ENCODE assay signal across 10 cellular contexts in the genomic region with DNA sequence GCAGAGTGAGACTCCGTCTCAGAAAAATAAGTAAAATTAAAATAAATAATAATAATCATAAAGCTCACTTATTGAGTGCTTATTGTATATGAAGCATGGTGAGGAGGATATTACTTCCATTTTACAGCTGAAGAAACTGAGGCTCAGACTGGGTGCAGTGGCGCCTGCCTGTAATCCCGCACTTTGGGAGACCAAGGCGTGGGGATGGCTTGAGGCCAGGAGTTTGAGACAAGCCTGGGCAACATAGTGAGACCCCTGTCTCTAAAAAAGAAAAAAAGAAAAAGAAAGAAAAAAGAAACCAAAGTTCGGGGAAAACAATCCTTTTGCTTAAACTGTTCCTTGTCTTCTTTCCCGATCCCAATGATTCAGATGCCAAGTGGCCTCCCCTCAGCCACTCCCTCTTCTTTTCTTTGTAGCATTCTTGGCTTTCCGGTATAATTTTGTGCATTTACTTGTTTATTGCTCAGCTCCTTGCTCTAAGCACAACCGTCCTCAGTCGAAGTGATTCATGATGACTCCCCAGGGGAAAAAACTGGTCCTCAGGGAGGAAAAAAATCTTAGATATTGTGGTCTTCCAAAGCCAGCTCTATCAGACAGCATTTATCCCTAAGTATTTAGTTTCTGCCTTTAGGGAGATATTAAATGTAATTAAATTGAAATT. TPM values are rescaled to one million over a fixed set of nuclear protein-coding genes. Genes with fewer than 3 reads are reported as not detected.
DNase-seq lines count a peak whose midpoint lies in the region; ATAC-seq, FAIRE-seq and TF ChIP-seq lines count a peak whose summit lies in the region.
"Had no signal": no experiment of that assay in that cellular context is flagged by ENCODE, and none has a peak within 500 bp of the region (broad histone marks: within the 10 kb centered on the region; RNA-seq: fewer than 3 reads in every experiment).

No MANE protein-coding gene starts in this region.

- peaks cover 20 to 23% of the 10 kb centered on the region in 2 donors for H3K4me1 Mint-ChIP-seq in natural killer cell treated with Interleukin-12 subunit alpha and Interleukin-12 subunit beta and Interleukin-15 and Interleukin-18, amount 100 ng/mL, for 72 hours (ENCODE audit: low read depth in 2 of 2)
- peaks cover 13 to 30% of the 10 kb centered on the region in 2 donors for H3K4me1 Mint-ChIP-seq in natural killer cell

- no peak overlapping the region for H3K4me3 ChIP-seq in K562
- peak overlapping the region in 2 of 3 experiments; percentile 46 to 63 for H3K4me3 ChIP-seq in keratinocyte (ENCODE audit: control insufficient read depth in 2 of 3, extremely low read depth in 1 of 3, insufficient read depth in 2 of 3, low read depth in 1 of 3, low read length in 3 of 3)

- H3K27ac ChIP-seq in K562 (ENCODE audit: extremely low read depth, low read depth, low read length) (no peak overlapping the region), keratinocyte (ENCODE audit: control insufficient read depth, insufficient read depth, low read length) (peak overlapping the region; percentile 78)
- H3K27ac ChIP-seq: HL-60 had no signal

- H3K4me3 Mint-ChIP-seq in natural killer cell treated with Interleukin-12 subunit alpha and Interleukin-12 subunit beta and Interleukin-15 and Interleukin-18, amount 100 ng/mL, for 72 hours = peak overlapping the region; percentile 62
- no peak overlapping the region for H3K4me3 Mint-ChIP-seq in natural killer cell

- dilution Hi-C loops in keratinocyte (cut with MboI; ENCODE audit: extremely low pct_ligation_motif_present, low sequenced_read_pairs) = no loop called here

- H3K27ac Mint-ChIP-seq in natural killer cell treated with Interleukin-12 subunit alpha and Interleukin-12 subunit beta and Interleukin-15 and Interleukin-18, amount 100 ng/mL, for 72 hours = no peak overlapping the region
- no peak overlapping the region for H3K27ac Mint-ChIP-seq in natural killer cell

- H4K20me1 ChIP-seq in K562 (replicated peaks; ENCODE audit: control insufficient read depth, insufficient read depth, low read length) = 0 out of 2 replicates have a peak, but pooled peaks cover 5% of the 10 kb centered on the region
- no peaks in the 10 kb centered on the region for H4K20me1 ChIP-seq in keratinocyte (ENCODE audit: control insufficient read depth, extremely low read depth, insufficient read depth, low read length)

- 69% methylated on average over 9 of the region's 9 CpGs for WGBS in K562 (ENCODE audit: insufficient coverage, low coverage, missing lambda C conversion rate)

- POLR2A ChIA-PET in K562 (lab: Yijun Ruan, JAX) = interaction anchor here (1.9 kb wide), 1 partner anchor 24 kb away, joined by 7 read pairs; no protein-coding TSS in a partner anchor

- FAIRE-seq in K562 (lab: Jason Lieb, UNC) = no peak
- peak; percentile 74 for FAIRE-seq in keratinocyte (lab: Jason Lieb, UNC)

- H3K27me3 ChIP-seq in K562 (ENCODE audit: control insufficient read depth in 2 of 2, insufficient read depth in 2 of 2, low read length in 2 of 2) (no peaks in the 10 kb centered on the region), keratinocyte (ENCODE audit: control insufficient read depth, extremely low read depth, insufficient read depth, low read length) (no peaks in the 10 kb centered on the region)

- peaks cover 6% of the 10 kb centered on the region for H3K36me3 Mint-ChIP-seq in natural killer cell treated with Interleukin-12 subunit alpha and Interleukin-12 subunit beta and Interleukin-15 and Interleukin-18, amount 100 ng/mL, for 72 hours
- H3K36me3 Mint-ChIP-seq in natural killer cell = no peaks in the 10 kb centered on the region

- in situ Hi-C loops in K562 (cut with MboI) = no loop called here

- intact Hi-C loops in natural killer cell (cut with micrococcal nuclease) = no loop called here
- intact Hi-C loops in K562 (cut with micrococcal nuclease) = no loop called here

- no peaks in the 10 kb centered on the region for H3K9me3 Mint-ChIP-seq in natural killer cell treated with Interleukin-12 subunit alpha and Interleukin-12 subunit beta and Interleukin-15 and Interleukin-18, amount 100 ng/mL, for 72 hours
- no peaks in the 10 kb centered on the region for H3K9me3 Mint-ChIP-seq in natural killer cell
- H3K9me3 Mint-ChIP-seq: CD4-positive, alpha-beta memory T cell had no signal

- no TSS peak for BruUV-seq in K562 (replicated peaks; lab: Mats Ljungman, UMichigan)

- H3K4me1 ChIP-seq in K562 (replicated peaks in 1 of 2; ENCODE audit: control insufficient read depth in 2 of 2, insufficient read depth in 2 of 2, low read length in 2 of 2) = peaks cover 3 to 40% of the 10 kb centered on the region in 2 experiments; a peak in 3 of 5 replicates
- H3K4me1 ChIP-seq in keratinocyte (ENCODE audit: control insufficient read depth, extremely low read depth, insufficient read depth, low read length) = peaks cover 16% of the 10 kb centered on the region

- no peak overlapping the region for H2AFZ ChIP-seq in K562 (ENCODE audit: low read depth, low read length)
- peak overlapping the region; percentile 8 for H2AFZ ChIP-seq in keratinocyte (ENCODE audit: control insufficient read depth, low read length)

- H3K9ac ChIP-seq in K562 (ENCODE audit: insufficient read depth in 1 of 2, low read depth in 2 of 2, low read length in 2 of 2) (no peak overlapping the region), keratinocyte (ENCODE audit: control insufficient read depth, extremely low read depth, insufficient read depth, low read length) (peak overlapping the region; percentile 61)

- ATAC-seq in natural killer cell treated with Interleukin-12 subunit alpha and Interleukin-12 subunit beta and Interleukin-15 and Interleukin-18, amount 100 ng/mL, for 72 hours = no peak
- ATAC-seq in natural killer cell (no peak), K562 (no peak)

- H3K79me2 ChIP-seq in K562 (ENCODE audit: control insufficient read depth, insufficient read depth, low read length) (peaks cover 15% of the 10 kb centered on the region), keratinocyte (ENCODE audit: control insufficient read depth, insufficient read depth, low read length) (peaks cover 27% of the 10 kb centered on the region)

- H3K36me3 ChIP-seq in K562 (ENCODE audit: control insufficient read depth, insufficient read depth, low read length) (peaks cover 31% of the 10 kb centered on the region; the same call in 2 of the 3 replicates), keratinocyte (ENCODE audit: control insufficient read depth in 2 of 2, extremely low read depth in 1 of 2, insufficient read depth in 2 of 2, low read length in 2 of 2) (peaks cover 19 to 23% of the 10 kb centered on the region in 2 experiments)

- H3K9me1 ChIP-seq in K562 (ENCODE audit: control insufficient read depth, insufficient read depth, low read length) (no peaks in the 10 kb centered on the region), keratinocyte (ENCODE audit: control insufficient read depth, extremely low read depth, insufficient read depth, low read length) (no peaks in the 10 kb centered on the region)

- no peaks in the 10 kb centered on the region for H3K9me3 ChIP-seq in K562 (replicated peaks; ENCODE audit: control insufficient read depth, insufficient read depth, low read depth, low read length)
- no peaks in the 10 kb centered on the region for H3K9me3 ChIP-seq in keratinocyte (ENCODE audit: control insufficient read depth, low read depth, low read length)

- CTCF ChIA-PET in K562 (lab: Yijun Ruan, JAX; ENCODE audit: low intra/inter-chr PET ratio) = interaction anchor here (0.6 kb wide), 1 partner anchor 297 kb away, joined by 3 read pairs; no protein-coding TSS in a partner anchor

- no peak for TF ChIP-seq POLR2A in K562 (conservative IDR thresholded peaks at IDR 0.05)

- TF ChIP-seq RAD21 in K562 (CRISPR knock-in tag; conservative IDR thresholded peaks at IDR 0.05 in 1 of 2, IDR thresholded peaks at IDR 0.05 in 1 of 2) = no peak

- no peak for TF ChIP-seq EP300 in K562 (IDR thresholded peaks at IDR 0.05; ENCODE audit: low read length)

- TF ChIP-seq CTCF in natural killer cell (IDR thresholded peaks at IDR 0.05) (no peak), K562 (IDR thresholded peaks at IDR 0.05 in 2 of 3, conservative IDR thresholded peaks at IDR 0.05 in 1 of 3; ENCODE audit: insufficient read depth in 2 of 3, low read depth in 1 of 3, low read length in 3 of 3) (no peak), keratinocyte (optimal IDR thresholded peaks at IDR 0.05 in 1 of 3, IDR thresholded peaks at IDR 0.05 in 1 of 3, conservative IDR thresholded peaks at IDR 0.05 in 1 of 3; ENCODE audit: extremely low read depth in 1 of 3, insufficient read depth in 2 of 3, low read length in 3 of 3) (no peak)

- no peak overlapping the region for H3K4me2 ChIP-seq in K562 (ENCODE audit: insufficient read depth, low read length)
- H3K4me2 ChIP-seq in keratinocyte (ENCODE audit: control insufficient read depth, extremely low read depth, insufficient read depth, low read depth, low read length) = peak overlapping the region; percentile 80

- H3K27me3 Mint-ChIP-seq in natural killer cell treated with Interleukin-12 subunit alpha and Interleukin-12 subunit beta and Interleukin-15 and Interleukin-18, amount 100 ng/mL, for 72 hours = no peaks in the 10 kb centered on the region
- H3K27me3 Mint-ChIP-seq in natural killer cell (ENCODE audit: low read depth in 2 of 2) = no peaks in the 10 kb centered on the region
- H3K27me3 Mint-ChIP-seq: CD4-positive, alpha-beta memory T cell had no signal

- no peak for DNase-seq in natural killer cell treated with Interleukin-12 subunit alpha and Interleukin-12 subunit beta and Interleukin-15 and Interleukin-18, amount 100 ng/mL, for 72 hours (ENCODE audit: low spot score)
- DNase-seq in natural killer cell (no peak), K562 (ENCODE audit: extremely low read depth in 1 of 4, low spot score in 3 of 4) (no peak), keratinocyte (ENCODE audit: low read depth, low spot score) (peak; percentile 75), GF-D8 (lab: John Stamatoyannopoulos, UW) (no peak), midbrain (lab: John Stamatoyannopoulos, UW) (no peak), DMS 273 (lab: John Stamatoyannopoulos, UW; ENCODE audit: unreplicated experiment) (no peak)
- DNase-seq in activated T-cell treated with anti-CD3 and anti-CD28 coated beads, Interleukin-2, amount 50 U/mL, for 48 hours = no peak

RNA-seq across cellular contexts. Expression of a gene that starts 1.0 kb away (rescaled TPM):
- 100 to 1,000 TPM; 245 to 329 TPM for total RNA-seq in natural killer cell treated with Interleukin-12 subunit alpha and Interleukin-12 subunit beta and Interleukin-15 and Interleukin-18, amount 100 ng/mL, for 72 hours
- total RNA-seq in natural killer cell (100 to 1,000 TPM; 377 to 471 (median 423) TPM), K562 (2014; rRNA removed) (496 and 567 TPM in 2 replicates), K562 (2014; rRNA removed; fragmentation: Illumina TruSeq; extraction: Trizol) (180 and 183 TPM in 2 replicates), K562 (2015; rRNA removed; fragmentation: Illumina TruSeq; extraction: Trizol) (303 and 312 TPM in 2 replicates), K562 (2021) (388 and 395 TPM in 2 replicates)
- 149 and 492 TPM in 2 replicates for total RNA-seq in K562 (2011; cell fraction: chromatin; rRNA removed; ENCODE audit: low replicate concordance)
- 401 and 445 TPM in 2 replicates for total RNA-seq in K562 (2011; cell fraction: nucleolus; rRNA removed)
- total RNA-seq in K562 (2011; cell fraction: nucleoplasm; rRNA removed) = 251 and 254 TPM in 2 replicates
- polyA plus RNA-seq in K562 (2011; rRNA removed) (119 and 135 TPM in 2 replicates), K562 (2014; fragmentation: Illumina TruSeq; extraction: Trizol) (338 and 435 TPM in 2 replicates), K562 (2014; fragmentation: Nextera tagmentation; extraction: Ambion mirVana) (10 to 100 TPM; 35.3 to 53.8 TPM), K562 (2014; rRNA removed) (299 and 361 TPM in 2 replicates), keratinocyte (106 to 207 TPM (median 124 TPM) in 3 replicates)
- 195 and 287 TPM in 2 replicates for polyA plus RNA-seq in K562 (2011; cell fraction: cytosol; rRNA removed)
- 588 and 868 TPM in 2 replicates for polyA plus RNA-seq in K562 (2011; cell fraction: nucleus; rRNA removed)
- polyA plus RNA-seq in K562 (2012) = 313 and 327 TPM in 2 replicates
- polyA minus RNA-seq in K562 (2011; rRNA and poly(A)+ RNA removed) = 37.8 and 59.9 TPM in 2 replicates
- polyA minus RNA-seq in K562 (2011; cell fraction: cytosol; rRNA and poly(A)+ RNA removed) = 98.8 and 105 TPM in 2 replicates
- 95.6 and 97.2 TPM in 2 replicates for polyA minus RNA-seq in K562 (2011; cell fraction: nucleus; rRNA and poly(A)+ RNA removed)
- polyA plus RNA-seq in keratinocyte (2011; ENCODE audit: low read depth) = 198 TPM
- polyA plus RNA-seq in keratinocyte (2011; cell fraction: cytosol; rRNA removed) = 124 and 200 TPM in 2 replicates
- polyA plus RNA-seq in keratinocyte (2011; cell fraction: nucleus; rRNA removed) = 178 and 186 TPM in 2 replicates
- 141 and 202 TPM in 2 replicates for polyA plus RNA-seq in keratinocyte (2012; ENCODE audit: low replicate concordance)
- polyA minus RNA-seq in keratinocyte = 57.3 to 125 TPM (median 69.0 TPM) in 3 replicates
- polyA minus RNA-seq in keratinocyte (2011; cell fraction: cytosol; rRNA and poly(A)+ RNA removed) = 112 TPM
- 39.7 and 41.9 TPM in 2 replicates for polyA minus RNA-seq in keratinocyte (2011; cell fraction: nucleus; rRNA and poly(A)+ RNA removed)

RNA-seq across cellular contexts. Expression of a gene that starts 9.2 kb away (rescaled TPM):
- total RNA-seq in natural killer cell treated with Interleukin-12 subunit alpha and Interleukin-12 subunit beta and Interleukin-15 and Interleukin-18, amount 100 ng/mL, for 72 hours = 10 to 100 TPM; 35.0 to 35.6 TPM
- total RNA-seq in natural killer cell (10 to 100 TPM; 44.1 to 52.3 (median 51.0) TPM), K562 (2014; rRNA removed) (1.5 and 3.2 TPM in 2 replicates), K562 (2014; rRNA removed; fragmentation: Illumina TruSeq; extraction: Trizol) (1.4 and 1.5 TPM in 2 replicates), K562 (2015; rRNA removed; fragmentation: Illumina TruSeq; extraction: Trizol) (4.6 TPM in 2 replicates), K562 (2021) (10.1 and 10.2 TPM in 2 replicates)
- total RNA-seq in K562 (2011; cell fraction: chromatin; rRNA removed; ENCODE audit: low replicate concordance) = 7.8 and 42.3 TPM in 2 replicates
- total RNA-seq in K562 (2011; cell fraction: nucleolus; rRNA removed) = 18.0 and 23.8 TPM in 2 replicates
- total RNA-seq in K562 (2011; cell fraction: nucleoplasm; rRNA removed) = 12.8 and 19.6 TPM in 2 replicates
- polyA plus RNA-seq in K562 (2011; rRNA removed) (2.4 and 6.5 TPM in 2 replicates), K562 (2014; fragmentation: Illumina TruSeq; extraction: Trizol) (1.5 and 2.1 TPM in 2 replicates), K562 (2014; fragmentation: Nextera tagmentation; extraction: Ambion mirVana) (under 1 TPM; 0.03 to 0.07 TPM), K562 (2014; rRNA removed) (4.5 and 5.9 TPM in 2 replicates), keratinocyte (2.4 to 7.1 TPM (median 3.2 TPM) in 3 replicates)
- 5.8 and 7.6 TPM in 2 replicates for polyA plus RNA-seq in K562 (2011; cell fraction: cytosol; rRNA removed)
- polyA plus RNA-seq in K562 (2011; cell fraction: nucleus; rRNA removed) = 9.8 and 12.6 TPM in 2 replicates
- 6.2 and 11.6 TPM in 2 replicates for polyA plus RNA-seq in K562 (2012)
- 1.5 and 1.9 TPM in 2 replicates for polyA minus RNA-seq in K562 (2011; rRNA and poly(A)+ RNA removed)
- polyA minus RNA-seq in K562 (2011; cell fraction: cytosol; rRNA and poly(A)+ RNA removed) = 2.6 and 7.6 TPM in 2 replicates
- 3.8 and 4.9 TPM in 2 replicates for polyA minus RNA-seq in K562 (2011; cell fraction: nucleus; rRNA and poly(A)+ RNA removed)
- 7.7 TPM for polyA plus RNA-seq in keratinocyte (2011; ENCODE audit: low read depth)
- 1.1 and 2.3 TPM in 2 replicates for polyA plus RNA-seq in keratinocyte (2011; cell fraction: cytosol; rRNA removed)
- 12.3 and 20.1 TPM in 2 replicates for polyA plus RNA-seq in keratinocyte (2011; cell fraction: nucleus; rRNA removed)
- 7.4 and 8.2 TPM in 2 replicates for polyA plus RNA-seq in keratinocyte (2012; ENCODE audit: low replicate concordance)
- 2.5 to 5.4 TPM (median 3.8 TPM) in 3 replicates for polyA minus RNA-seq in keratinocyte
- polyA minus RNA-seq in keratinocyte (2011; cell fraction: cytosol; rRNA and poly(A)+ RNA removed) = 4.4 TPM
- polyA minus RNA-seq in keratinocyte (2011; cell fraction: nucleus; rRNA and poly(A)+ RNA removed) = 5.6 and 7.4 TPM in 2 replicates

RNA-seq across cellular contexts. Expression of a gene that starts 14.5 kb away (rescaled TPM):
- total RNA-seq in natural killer cell treated with Interleukin-12 subunit alpha and Interleukin-12 subunit beta and Interleukin-15 and Interleukin-18, amount 100 ng/mL, for 72 hours = 100 to 1,000 TPM; 114 to 178 TPM
- total RNA-seq in natural killer cell = 10 to 100 TPM; 60.0 to 72.2 (median 69.2) TPM
- 43.7 and 158 TPM in 2 replicates for total RNA-seq in K562 (2011; cell fraction: chromatin; rRNA removed; ENCODE audit: low replicate concordance)
- 136 and 158 TPM in 2 replicates for total RNA-seq in K562 (2011; cell fraction: nucleolus; rRNA removed)
- 72.6 and 76.3 TPM in 2 replicates for total RNA-seq in K562 (2011; cell fraction: nucleoplasm; rRNA removed)
- total RNA-seq in K562 (2014; rRNA removed) = 111 and 141 TPM in 2 replicates
- total RNA-seq in K562 (2014; rRNA removed; fragmentation: Illumina TruSeq; extraction: Trizol) = 21.1 and 29.3 TPM in 2 replicates
- total RNA-seq in K562 (2015; rRNA removed; fragmentation: Illumina TruSeq; extraction: Trizol) = 76.2 and 78.6 TPM in 2 replicates
- 113 and 122 TPM in 2 replicates for total RNA-seq in K562 (2021)
- 43.2 and 54.4 TPM in 2 replicates for polyA plus RNA-seq in K562 (2011; rRNA removed)
- polyA plus RNA-seq in K562 (2011; cell fraction: cytosol; rRNA removed) = 55.0 and 104 TPM in 2 replicates
- 120 and 211 TPM in 2 replicates for polyA plus RNA-seq in K562 (2011; cell fraction: nucleus; rRNA removed)
- 52.6 and 75.7 TPM in 2 replicates for polyA plus RNA-seq in K562 (2012)
- polyA plus RNA-seq in K562 (2014; fragmentation: Illumina TruSeq; extraction: Trizol) = 59.1 and 66.9 TPM in 2 replicates
- polyA plus RNA-seq in K562 (2014; fragmentation: Nextera tagmentation; extraction: Ambion mirVana) = 1 to 10 TPM; 2.2 to 4.9 TPM
- polyA plus RNA-seq in K562 (2014; rRNA removed) = 129 TPM in 2 replicates
- polyA minus RNA-seq in K562 (2011; rRNA and poly(A)+ RNA removed) = 26.1 and 49.0 TPM in 2 replicates
- 66.1 and 69.2 TPM in 2 replicates for polyA minus RNA-seq in K562 (2011; cell fraction: cytosol; rRNA and poly(A)+ RNA removed)
- polyA minus RNA-seq in K562 (2011; cell fraction: nucleus; rRNA and poly(A)+ RNA removed) = 65.4 and 68.5 TPM in 2 replicates
- polyA plus RNA-seq in keratinocyte = 32.3 to 43.5 TPM (median 36.9 TPM) in 3 replicates
- 40.1 TPM for polyA plus RNA-seq in keratinocyte (2011; ENCODE audit: low read depth)
- 17.6 and 31.6 TPM in 2 replicates for polyA plus RNA-seq in keratinocyte (2011; cell fraction: cytosol; rRNA removed)
- 52.5 and 59.3 TPM in 2 replicates for polyA plus RNA-seq in keratinocyte (2011; cell fraction: nucleus; rRNA removed)
- 18.9 and 51.9 TPM in 2 replicates for polyA plus RNA-seq in keratinocyte (2012; ENCODE audit: low replicate concordance)
- 41.8 to 158 TPM (median 56.7 TPM) in 3 replicates for polyA minus RNA-seq in keratinocyte
- 33.6 TPM for polyA minus RNA-seq in keratinocyte (2011; cell fraction: cytosol; rRNA and poly(A)+ RNA removed)
- 29.9 and 34.5 TPM in 2 replicates for polyA minus RNA-seq in keratinocyte (2011; cell fraction: nucleus; rRNA and poly(A)+ RNA removed)

RNA-seq across cellular contexts. Expression of a gene that starts 18.2 kb away (rescaled TPM):
- total RNA-seq in natural killer cell treated with Interleukin-12 subunit alpha and Interleukin-12 subunit beta and Interleukin-15 and Interleukin-18, amount 100 ng/mL, for 72 hours = 1 to 10 TPM; 5.1 to 5.2 TPM
- total RNA-seq in natural killer cell = 1 to 10 TPM; 2.9 to 5.5 (median 3.3) TPM
- 0.81 and 2.5 TPM in 2 replicates for total RNA-seq in K562 (2011; cell fraction: chromatin; rRNA removed; ENCODE audit: low replicate concordance)
- 1.8 and 3.0 TPM in 2 replicates for total RNA-seq in K562 (2011; cell fraction: nucleolus; rRNA removed)
- 1.6 and 2.9 TPM in 2 replicates for total RNA-seq in K562 (2011; cell fraction: nucleoplasm; rRNA removed)
- total RNA-seq in K562 (2014; rRNA removed) = 0.86 and 2.1 TPM in 2 replicates
- total RNA-seq in K562 (2014; rRNA removed; fragmentation: Illumina TruSeq; extraction: Trizol) = 0.38 and 0.58 TPM in 2 replicates
- 0.23 and 0.36 TPM in 2 replicates for total RNA-seq in K562 (2015; rRNA removed; fragmentation: Illumina TruSeq; extraction: Trizol)
- total RNA-seq in K562 (2021) = 0.42 and 0.58 TPM in 2 replicates
- 0.54 and 0.83 TPM in 2 replicates for polyA plus RNA-seq in K562 (2011; rRNA removed)
- polyA plus RNA-seq in K562 (2011; cell fraction: cytosol; rRNA removed) = 0.66 and 1.6 TPM in 2 replicates
- 1.4 and 4.2 TPM in 2 replicates for polyA plus RNA-seq in K562 (2011; cell fraction: nucleus; rRNA removed)
- 0.51 and 0.70 TPM in 2 replicates for polyA plus RNA-seq in K562 (2012)
- 0.22 and 0.43 TPM in 2 replicates for polyA plus RNA-seq in K562 (2014; fragmentation: Illumina TruSeq; extraction: Trizol)
- not detected for polyA plus RNA-seq in K562 (2014; fragmentation: Nextera tagmentation; extraction: Ambion mirVana)
- 0.31 and 0.97 TPM in 2 replicates for polyA plus RNA-seq in K562 (2014; rRNA removed)
- polyA minus RNA-seq in K562 (2011; rRNA and poly(A)+ RNA removed) = 0.09 and 0.21 TPM in 2 replicates
- polyA minus RNA-seq in K562 (2011; cell fraction: cytosol; rRNA and poly(A)+ RNA removed) = 1.4 TPM in 1 of 2 replicates, not detected in the other
- polyA minus RNA-seq in K562 (2011; cell fraction: nucleus; rRNA and poly(A)+ RNA removed) = 0.33 and 1.8 TPM in 2 replicates
- 0.05 to 0.13 TPM (median 0.09 TPM) in 3 replicates for polyA plus RNA-seq in keratinocyte
- not detected for polyA plus RNA-seq in keratinocyte (2011; ENCODE audit: low read depth)
- 0.05 TPM in 1 of 2 replicates, not detected in the other for polyA plus RNA-seq in keratinocyte (2011; cell fraction: cytosol; rRNA removed)
- polyA plus RNA-seq in keratinocyte (2011; cell fraction: nucleus; rRNA removed) = 0.08 and 0.25 TPM in 2 replicates
- 0.10 and 0.16 TPM in 2 replicates for polyA plus RNA-seq in keratinocyte (2012; ENCODE audit: low replicate concordance)
- polyA minus RNA-seq in keratinocyte = 0.10 TPM in 1 of 3 replicates, not detected in the others
- not detected for polyA minus RNA-seq in keratinocyte (2011; cell fraction: cytosol; rRNA and poly(A)+ RNA removed)
- polyA minus RNA-seq in keratinocyte (2011; cell fraction: nucleus; rRNA and poly(A)+ RNA removed) = not detected in 2 replicates

RNA-seq across cellular contexts. Expression of a gene that starts 34.6 kb away (rescaled TPM):
- total RNA-seq in natural killer cell treated with Interleukin-12 subunit alpha and Interleukin-12 subunit beta and Interleukin-15 and Interleukin-18, amount 100 ng/mL, for 72 hours = 10 to 100 TPM; 61.9 to 83.1 TPM
- total RNA-seq in natural killer cell = 100 to 1,000 TPM; 107 to 111 (median 107) TPM
- 31.5 and 78.2 TPM in 2 replicates for total RNA-seq in K562 (2011; cell fraction: chromatin; rRNA removed; ENCODE audit: low replicate concordance)
- total RNA-seq in K562 (2011; cell fraction: nucleolus; rRNA removed) = 47.9 and 51.2 TPM in 2 replicates
- 41.4 and 44.2 TPM in 2 replicates for total RNA-seq in K562 (2011; cell fraction: nucleoplasm; rRNA removed)
- 13.0 and 16.6 TPM in 2 replicates for total RNA-seq in K562 (2014; rRNA removed)
- total RNA-seq in K562 (2014; rRNA removed; fragmentation: Illumina TruSeq; extraction: Trizol) = 5.8 and 6.4 TPM in 2 replicates
- 6.8 and 7.5 TPM in 2 replicates for total RNA-seq in K562 (2015; rRNA removed; fragmentation: Illumina TruSeq; extraction: Trizol)
- 15.1 and 16.4 TPM in 2 replicates for total RNA-seq in K562 (2021)
- 10.5 and 13.7 TPM in 2 replicates for polyA plus RNA-seq in K562 (2011; rRNA removed)
- 9.5 and 19.0 TPM in 2 replicates for polyA plus RNA-seq in K562 (2011; cell fraction: cytosol; rRNA removed)
- 60.4 and 126 TPM in 2 replicates for polyA plus RNA-seq in K562 (2011; cell fraction: nucleus; rRNA removed)
- 13.8 and 24.0 TPM in 2 replicates for polyA plus RNA-seq in K562 (2012)
- 14.1 and 16.8 TPM in 2 replicates for polyA plus RNA-seq in K562 (2014; fragmentation: Illumina TruSeq; extraction: Trizol)
- 1 to 10 TPM; 1.5 to 2.6 TPM for polyA plus RNA-seq in K562 (2014; fragmentation: Nextera tagmentation; extraction: Ambion mirVana)
- polyA plus RNA-seq in K562 (2014; rRNA removed) = 22.6 and 25.7 TPM in 2 replicates
- 3.4 and 7.6 TPM in 2 replicates for polyA minus RNA-seq in K562 (2011; rRNA and poly(A)+ RNA removed)
- 3.1 and 3.3 TPM in 2 replicates for polyA minus RNA-seq in K562 (2011; cell fraction: cytosol; rRNA and poly(A)+ RNA removed)
- polyA minus RNA-seq in K562 (2011; cell fraction: nucleus; rRNA and poly(A)+ RNA removed) = 10.0 and 21.1 TPM in 2 replicates
- 33.6 to 48.4 TPM (median 36.4 TPM) in 3 replicates for polyA plus RNA-seq in keratinocyte
- 3.8 TPM for polyA plus RNA-seq in keratinocyte (2011; ENCODE audit: low read depth)
- polyA plus RNA-seq in keratinocyte (2011; cell fraction: cytosol; rRNA removed) = 22.5 and 33.5 TPM in 2 replicates
- 79.6 and 89.4 TPM in 2 replicates for polyA plus RNA-seq in keratinocyte (2011; cell fraction: nucleus; rRNA removed)
- 4.5 and 30.0 TPM in 2 replicates for polyA plus RNA-seq in keratinocyte (2012; ENCODE audit: low replicate concordance)
- 17.1 to 22.3 TPM (median 18.2 TPM) in 3 replicates for polyA minus RNA-seq in keratinocyte
- 34.5 TPM for polyA minus RNA-seq in keratinocyte (2011; cell fraction: cytosol; rRNA and poly(A)+ RNA removed)
- 13.7 and 15.5 TPM in 2 replicates for polyA minus RNA-seq in keratinocyte (2011; cell fraction: nucleus; rRNA and poly(A)+ RNA removed)
